ENCODE assay signal across 16 cellular contexts in the genomic region with DNA sequence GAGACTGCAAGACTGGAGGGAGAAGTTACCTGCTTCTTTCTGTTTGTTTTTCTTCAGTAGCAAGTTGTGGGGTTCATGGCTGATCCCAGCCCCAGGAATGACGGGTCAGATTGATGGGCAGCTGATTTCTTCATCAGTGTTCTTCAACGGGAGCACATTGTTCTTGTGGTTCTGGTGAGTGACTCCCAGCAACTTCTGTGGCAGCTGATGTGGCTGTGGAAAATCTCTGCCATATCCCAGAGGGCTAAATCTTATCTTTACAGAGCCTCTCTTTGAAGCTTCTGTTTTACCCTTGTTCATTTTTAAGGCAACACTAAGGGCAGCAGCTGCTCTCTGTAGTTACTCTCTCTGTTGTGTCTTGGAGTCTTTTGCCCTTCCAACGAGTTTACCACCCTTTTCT.
DNase-seq lines count a peak whose midpoint lies in the region; ATAC-seq, FAIRE-seq and TF ChIP-seq lines count a peak whose summit lies in the region.
"Had no signal": no experiment of that assay in that cellular context is flagged by ENCODE, and none has a peak within 500 bp of the region (broad histone marks: within the 10 kb centered on the region; RNA-seq: fewer than 3 reads in every experiment).

No MANE protein-coding gene starts in this region.

- in situ Hi-C loops in mammary epithelial cell (cut with MboI; ENCODE audit: low sequenced_read_pairs in 2 of 2): no loop called here

- no peaks in the 10 kb centered on the region for H3K4me1 ChIP-seq in mammary epithelial cell (ENCODE audit: insufficient read depth, low read length)
- no peaks in the 10 kb centered on the region for H3K4me1 ChIP-seq in neuronal stem cell (ENCODE audit: control insufficient read depth in 2 of 2, insufficient read depth in 1 of 2, low read depth in 1 of 2, low read length in 2 of 2)

- no peak overlapping the region for H3K4ac ChIP-seq in neuronal stem cell (ENCODE audit: low read length)

- DNase-seq in MCF 10A (ENCODE audit: unreplicated experiment) (no peak), mammary epithelial cell (no peak), foreskin melanocyte (peak; percentile 15), neuronal stem cell (ENCODE audit: low spot score) (no peak), NCI-H1417 treated with DMSO at 0.1 percent for 48 hours (lab: John Stamatoyannopoulos, UW) (no peak), D721Med (ENCODE audit: insufficient read length, low spot score) (no peak)
- no peak for DNase-seq in central memory CD4-positive, alpha-beta T cell
- DNase-seq: CD8-positive, alpha-beta T cell; COR-L47; DND-41; GF-D8; H7 had no signal

- no peaks in the 10 kb centered on the region for H3K36me3 Mint-ChIP-seq in MCF 10A (ENCODE audit: insufficient read depth, unreplicated experiment)
- H3K36me3 Mint-ChIP-seq: CD14-positive monocyte; CD8-positive, alpha-beta T cell had no signal

- no peak for ATAC-seq in HG02763 (IDR thresholded peaks at IDR 0.05; ENCODE audit: unreplicated experiment)
- ATAC-seq: CD8-positive, alpha-beta T cell had no signal

- FAIRE-seq in D721Med (lab: Jason Lieb, UNC): no peak
- FAIRE-seq: GM19239 had no signal

- H3K14ac ChIP-seq in neuronal stem cell (ENCODE audit: low read length): no peak overlapping the region

- no peak overlapping the region for H4K8ac ChIP-seq in neuronal stem cell (ENCODE audit: low read depth, low read length)

- no peak overlapping the region for H3K4me3 Mint-ChIP-seq in MCF 10A (ENCODE audit: unreplicated experiment)
- H3K4me3 Mint-ChIP-seq: CD14-positive monocyte; CD8-positive, alpha-beta T cell had no signal

- TF ChIP-seq CTCF in MCF 10A (IDR thresholded peaks at IDR 0.05; ENCODE audit: unreplicated experiment) (no peak), mammary epithelial cell (conservative IDR thresholded peaks at IDR 0.05 in 1 of 2, IDR thresholded peaks at IDR 0.05 in 1 of 2; ENCODE audit: extremely low read depth in 1 of 2, insufficient read depth in 1 of 2, low read depth in 1 of 2, low read length in 2 of 2) (no peak), D721Med (IDR thresholded peaks at IDR 0.05; ENCODE audit: insufficient read depth, missing control alignments) (no peak)

- no peak overlapping the region for H3K23ac ChIP-seq in neuronal stem cell (ENCODE audit: low read depth, low read length, poor library complexity)

- POLR2A ChIA-PET in MCF 10A (lab: Yijun Ruan, JAX): no interaction called here

- no peaks in the 10 kb centered on the region for H4K20me1 ChIP-seq in mammary epithelial cell (ENCODE audit: insufficient read depth, low read length)

- H2AK5ac ChIP-seq in neuronal stem cell (ENCODE audit: low read depth, low read length): no peak overlapping the region

- H3K4me1 Mint-ChIP-seq in MCF 10A (ENCODE audit: insufficient read depth, unreplicated experiment): peaks cover 12% of the 10 kb centered on the region
- H3K4me1 Mint-ChIP-seq: CD14-positive monocyte had no signal

- H2BK15ac ChIP-seq in neuronal stem cell (ENCODE audit: low read length): no peak overlapping the region

- no peaks in the 10 kb centered on the region for H3K9me3 Mint-ChIP-seq in MCF 10A (ENCODE audit: unreplicated experiment)

- intact Hi-C loops in MCF 10A (cut with micrococcal nuclease) (no loop called here), mammary epithelial cell (cut with micrococcal nuclease) (no loop called here)

- H3K27ac ChIP-seq in mammary epithelial cell (ENCODE audit: insufficient read depth, low read depth, low read length) (no peak overlapping the region), neuronal stem cell (replicated peaks; ENCODE audit: low read length) (no peak overlapping the region)
- H3K27ac ChIP-seq: 22Rv1 had no signal

- CTCF ChIA-PET in MCF 10A (lab: Yijun Ruan, JAX): no interaction called here
- CTCF ChIA-PET in mammary epithelial cell (lab: Charles Lee; ENCODE audit: low non-redundant PET): no interaction called here

- no peak overlapping the region for H3K9ac ChIP-seq in mammary epithelial cell (ENCODE audit: insufficient read depth, low read length)
- no peak overlapping the region for H3K9ac ChIP-seq in neuronal stem cell (ENCODE audit: low read depth, low read length, poor library complexity)

- H3K4me3 ChIP-seq in mammary epithelial cell (replicated peaks in 1 of 3; ENCODE audit: insufficient read depth in 1 of 3, low read depth in 2 of 3, low read length in 3 of 3): no peak overlapping the region
- no peak overlapping the region for H3K4me3 ChIP-seq in neuronal stem cell (ENCODE audit: low read length in 2 of 2)

- no peak overlapping the region for H2BK12ac ChIP-seq in neuronal stem cell (ENCODE audit: low read length)

- dilution Hi-C loops in mammary epithelial cell (cut with HindIII; ENCODE audit: low sequenced_read_pairs): no loop called here

- H3K79me2 ChIP-seq in mammary epithelial cell (ENCODE audit: insufficient read depth, low read length): no peaks in the 10 kb centered on the region

- no peak overlapping the region for H3K18ac ChIP-seq in neuronal stem cell (ENCODE audit: low read length)

- H3K27ac Mint-ChIP-seq in MCF 10A (ENCODE audit: low read depth, unreplicated experiment): peak overlapping the region; percentile 11
- H3K27ac Mint-ChIP-seq: CD14-positive monocyte; CD8-positive, alpha-beta T cell had no signal

- no peaks in the 10 kb centered on the region for H3K79me1 ChIP-seq in neuronal stem cell (ENCODE audit: low read depth, low read length)

- WGBS in mammary epithelial cell (ENCODE audit: low coverage, missing lambda C conversion rate): 5% methylated on average over 2 of the region's 3 CpGs
- no CpG with 5 or more reads among the region's 3 CpGs for WGBS in neuronal stem cell (ENCODE audit: extremely low coverage in 2 of 2, insufficient read length in 2 of 2, insufficient replicate concordance in 1 of 2), 2 donors

- no peaks in the 10 kb centered on the region for H3K27me3 Mint-ChIP-seq in MCF 10A (ENCODE audit: insufficient read depth, unreplicated experiment)

- no peak overlapping the region for H2AFZ ChIP-seq in mammary epithelial cell (ENCODE audit: low read depth, low read length)
- H2AFZ ChIP-seq in neuronal stem cell (ENCODE audit: low read length): peak overlapping the region; percentile 18

- BruUV-seq in MCF 10A (replicated peaks; lab: Mats Ljungman, UMichigan) (no TSS peak), mammary epithelial cell (replicated peaks; lab: Mats Ljungman, UMichigan) (no TSS peak)

- no peak overlapping the region for H2BK120ac ChIP-seq in neuronal stem cell (ENCODE audit: low read depth, low read length)

- H3K9me3 ChIP-seq in mammary epithelial cell (replicated peaks; ENCODE audit: insufficient read depth, low read length): no peaks in the 10 kb centered on the region
- H3K9me3 ChIP-seq in neuronal stem cell (replicated peaks in 1 of 2; ENCODE audit: control insufficient read depth in 2 of 2, insufficient read depth in 1 of 2, low read depth in 1 of 2, low read length in 2 of 2): no peaks in the 10 kb centered on the region

- H2BK5ac ChIP-seq in neuronal stem cell (ENCODE audit: low read length): no peak overlapping the region

- H3K36me3 ChIP-seq in mammary epithelial cell (ENCODE audit: insufficient read depth, low read length) (no peaks in the 10 kb centered on the region), neuronal stem cell (replicated peaks in 1 of 2; ENCODE audit: control insufficient read depth in 2 of 2, insufficient read depth in 2 of 2, low read length in 2 of 2) (no peaks in the 10 kb centered on the region)

- H3K27me3 ChIP-seq in mammary epithelial cell (ENCODE audit: insufficient read depth, low read length) (peaks cover 3% of the 10 kb centered on the region), neuronal stem cell (ENCODE audit: control insufficient read depth in 3 of 3, insufficient read depth in 3 of 3, low read depth in 1 of 3, low read length in 3 of 3) (no peaks in the 10 kb centered on the region)

- no peak overlapping the region for H4K91ac ChIP-seq in neuronal stem cell (ENCODE audit: low read depth, low read length, poor library complexity)

- H3K4me2 ChIP-seq in mammary epithelial cell (ENCODE audit: insufficient read depth, low read depth, low read length): no peak overlapping the region
- H3K4me2 ChIP-seq in neuronal stem cell (ENCODE audit: insufficient read depth, low read length, poor library complexity, severe bottlenecking): no peak overlapping the region
